1 cellular context compared by ENCODE assay signal in genomic region chr4:184275766-184276165, GRCh38.
TF ChIP-seq lines count a peak whose summit lies in the region.

No MANE protein-coding gene starts in this region.

TF ChIP-seq in GM12878, 131 proteins besides CTCF, POLR2A, EP300 and RAD21 (continued from another document):
- TF ChIP-seq, protein P1, sequence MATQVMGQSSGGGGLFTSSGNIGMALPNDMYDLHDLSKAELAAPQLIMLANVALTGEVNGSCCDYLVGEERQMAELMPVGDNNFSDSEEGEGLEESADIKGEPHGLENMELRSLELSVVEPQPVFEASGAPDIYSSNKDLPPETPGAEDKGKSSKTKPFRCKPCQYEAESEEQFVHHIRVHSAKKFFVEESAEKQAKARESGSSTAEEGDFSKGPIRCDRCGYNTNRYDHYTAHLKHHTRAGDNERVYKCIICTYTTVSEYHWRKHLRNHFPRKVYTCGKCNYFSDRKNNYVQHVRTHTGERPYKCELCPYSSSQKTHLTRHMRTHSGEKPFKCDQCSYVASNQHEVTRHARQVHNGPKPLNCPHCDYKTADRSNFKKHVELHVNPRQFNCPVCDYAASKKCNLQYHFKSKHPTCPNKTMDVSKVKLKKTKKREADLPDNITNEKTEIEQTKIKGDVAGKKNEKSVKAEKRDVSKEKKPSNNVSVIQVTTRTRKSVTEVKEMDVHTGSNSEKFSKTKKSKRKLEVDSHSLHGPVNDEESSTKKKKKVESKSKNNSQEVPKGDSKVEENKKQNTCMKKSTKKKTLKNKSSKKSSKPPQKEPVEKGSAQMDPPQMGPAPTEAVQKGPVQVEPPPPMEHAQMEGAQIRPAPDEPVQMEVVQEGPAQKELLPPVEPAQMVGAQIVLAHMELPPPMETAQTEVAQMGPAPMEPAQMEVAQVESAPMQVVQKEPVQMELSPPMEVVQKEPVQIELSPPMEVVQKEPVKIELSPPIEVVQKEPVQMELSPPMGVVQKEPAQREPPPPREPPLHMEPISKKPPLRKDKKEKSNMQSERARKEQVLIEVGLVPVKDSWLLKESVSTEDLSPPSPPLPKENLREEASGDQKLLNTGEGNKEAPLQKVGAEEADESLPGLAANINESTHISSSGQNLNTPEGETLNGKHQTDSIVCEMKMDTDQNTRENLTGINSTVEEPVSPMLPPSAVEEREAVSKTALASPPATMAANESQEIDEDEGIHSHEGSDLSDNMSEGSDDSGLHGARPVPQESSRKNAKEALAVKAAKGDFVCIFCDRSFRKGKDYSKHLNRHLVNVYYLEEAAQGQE (IDR thresholded peaks at IDR 0.05; ENCODE audit: low read depth, low read length) = no peak
- no peak for TF ChIP-seq SREBF2 (IDR thresholded peaks at IDR 0.05; ENCODE audit: low read length)
- no peak for TF ChIP-seq STAT3 (IDR thresholded peaks at IDR 0.05; ENCODE audit: low read depth, low read length)
- TF ChIP-seq, protein P2, sequence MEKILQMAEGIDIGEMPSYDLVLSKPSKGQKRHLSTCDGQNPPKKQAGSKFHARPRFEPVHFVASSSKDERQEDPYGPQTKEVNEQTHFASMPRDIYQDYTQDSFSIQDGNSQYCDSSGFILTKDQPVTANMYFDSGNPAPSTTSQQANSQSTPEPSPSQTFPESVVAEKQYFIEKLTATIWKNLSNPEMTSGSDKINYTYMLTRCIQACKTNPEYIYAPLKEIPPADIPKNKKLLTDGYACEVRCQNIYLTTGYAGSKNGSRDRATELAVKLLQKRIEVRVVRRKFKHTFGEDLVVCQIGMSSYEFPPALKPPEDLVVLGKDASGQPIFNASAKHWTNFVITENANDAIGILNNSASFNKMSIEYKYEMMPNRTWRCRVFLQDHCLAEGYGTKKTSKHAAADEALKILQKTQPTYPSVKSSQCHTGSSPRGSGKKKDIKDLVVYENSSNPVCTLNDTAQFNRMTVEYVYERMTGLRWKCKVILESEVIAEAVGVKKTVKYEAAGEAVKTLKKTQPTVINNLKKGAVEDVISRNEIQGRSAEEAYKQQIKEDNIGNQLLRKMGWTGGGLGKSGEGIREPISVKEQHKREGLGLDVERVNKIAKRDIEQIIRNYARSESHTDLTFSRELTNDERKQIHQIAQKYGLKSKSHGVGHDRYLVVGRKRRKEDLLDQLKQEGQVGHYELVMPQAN (conservative IDR thresholded peaks at IDR 0.05) = no peak
- TF ChIP-seq DPF2 (IDR thresholded peaks at IDR 0.05) = no peak
- TF ChIP-seq, protein P3, sequence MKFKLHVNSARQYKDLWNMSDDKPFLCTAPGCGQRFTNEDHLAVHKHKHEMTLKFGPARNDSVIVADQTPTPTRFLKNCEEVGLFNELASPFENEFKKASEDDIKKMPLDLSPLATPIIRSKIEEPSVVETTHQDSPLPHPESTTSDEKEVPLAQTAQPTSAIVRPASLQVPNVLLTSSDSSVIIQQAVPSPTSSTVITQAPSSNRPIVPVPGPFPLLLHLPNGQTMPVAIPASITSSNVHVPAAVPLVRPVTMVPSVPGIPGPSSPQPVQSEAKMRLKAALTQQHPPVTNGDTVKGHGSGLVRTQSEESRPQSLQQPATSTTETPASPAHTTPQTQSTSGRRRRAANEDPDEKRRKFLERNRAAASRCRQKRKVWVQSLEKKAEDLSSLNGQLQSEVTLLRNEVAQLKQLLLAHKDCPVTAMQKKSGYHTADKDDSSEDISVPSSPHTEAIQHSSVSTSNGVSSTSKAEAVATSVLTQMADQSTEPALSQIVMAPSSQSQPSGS (IDR thresholded peaks at IDR 0.05; ENCODE audit: low read length) = no peak
- TF ChIP-seq SIN3A (IDR thresholded peaks at IDR 0.05; ENCODE audit: low read depth, low read length) = no peak
- no peak for TF ChIP-seq MEF2B (IDR thresholded peaks at IDR 0.05; ENCODE audit: partially characterized antibody, poor library complexity, severe bottlenecking)
- no peak for TF ChIP-seq ZSCAN29 (IDR thresholded peaks at IDR 0.05)
- TF ChIP-seq MXI1 (IDR thresholded peaks at IDR 0.05; ENCODE audit: low read depth, low read length) = no peak
TF ChIP-seq in GM12878: peak in this region for 0.
